Comparison of ENCODE assay signal across 10 cellular contexts in the genomic region with DNA sequence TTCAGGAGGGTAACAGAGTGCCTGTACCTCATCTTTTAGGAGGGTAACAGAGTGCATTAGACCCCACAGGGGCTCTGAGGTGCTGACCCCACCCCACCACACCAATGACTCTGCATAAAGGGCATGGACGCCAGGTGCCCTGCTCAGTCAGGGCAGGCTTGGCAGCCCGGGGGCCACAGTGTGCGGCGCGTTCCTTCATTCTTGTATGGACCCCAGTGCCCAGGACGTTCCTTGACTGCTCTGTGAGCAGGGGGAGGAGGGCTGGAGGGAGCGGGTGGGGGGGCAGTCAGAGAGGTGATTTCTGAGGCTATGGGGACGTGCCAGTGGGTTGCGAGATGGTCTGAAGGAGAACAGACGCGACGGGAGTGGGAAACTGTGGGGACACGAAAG.
DNase-seq lines count a peak whose midpoint lies in the region; ATAC-seq, FAIRE-seq and TF ChIP-seq lines count a peak whose summit lies in the region.
"Had no signal": no experiment of that assay in that cellular context is flagged by ENCODE, and none has a peak within 500 bp of the region (broad histone marks: within the 10 kb centered on the region; RNA-seq: fewer than 3 reads in every experiment).

No MANE protein-coding gene starts in this region.

- no peaks in the 10 kb centered on the region for H3K9me3 ChIP-seq in HepG2 (ENCODE audit: low read length)
- H3K9me3 ChIP-seq in right lobe of liver: no peaks in the 10 kb centered on the region
- no peaks in the 10 kb centered on the region for H3K9me3 ChIP-seq in keratinocyte (ENCODE audit: control insufficient read depth, low read depth, low read length)
- no peaks in the 10 kb centered on the region for H3K9me3 ChIP-seq in MG63
- H3K9me3 ChIP-seq: left lung had no signal

- no peak for TF ChIP-seq POLR2A in HepG2 (IDR thresholded peaks at IDR 0.05; ENCODE audit: insufficient read depth in 1 of 2, low read depth in 2 of 2, low read length in 2 of 2)
- TF ChIP-seq POLR2A in right lobe of liver (IDR thresholded peaks at IDR 0.05): no peak

- H3K4me1 ChIP-seq in HepG2 (ENCODE audit: insufficient read depth, low read length) (peaks cover 13% of the 10 kb centered on the region), right lobe of liver (no peaks in the 10 kb centered on the region), keratinocyte (ENCODE audit: control insufficient read depth, extremely low read depth, insufficient read depth, low read length) (peaks cover 5% of the 10 kb centered on the region)
- H3K4me1 ChIP-seq: left lung had no signal

- peak overlapping the region; percentile 70 for H3K27ac Mint-ChIP-seq in activated naive CD8-positive, alpha-beta T cell treated with anti-CD3 and anti-CD28 coated beads, Interleukin-2, amount 50 U/mL, for 24 hours

- no peaks in the 10 kb centered on the region for H4K20me1 ChIP-seq in HepG2 (ENCODE audit: insufficient read depth, low read length)
- no peaks in the 10 kb centered on the region for H4K20me1 ChIP-seq in keratinocyte (ENCODE audit: control insufficient read depth, extremely low read depth, insufficient read depth, low read length)

- intact Hi-C loops in HepG2 (cut with micrococcal nuclease; ENCODE audit: unreplicated experiment): loop anchor here (1.0 kb wide), 2 partner anchors 312 to 393 kb away; no protein-coding TSS in a partner anchor
- intact Hi-C loops in right lobe of liver (cut with DNase I): no loop called here

- H3K4me1 Mint-ChIP-seq in activated naive CD8-positive, alpha-beta T cell treated with anti-CD3 and anti-CD28 coated beads, Interleukin-2, amount 50 U/mL, for 24 hours: peaks cover 27% of the 10 kb centered on the region

- H3K9ac ChIP-seq in HepG2 (ENCODE audit: insufficient read depth, low read depth, low read length) (no peak overlapping the region), keratinocyte (ENCODE audit: control insufficient read depth, extremely low read depth, insufficient read depth, low read length) (no peak overlapping the region)

- POLR2A ChIA-PET in HepG2 (lab: Yijun Ruan, JAX): no interaction called here

- CTCF ChIA-PET in HepG2 (lab: Yijun Ruan, JAX; ENCODE audit: low intra/inter-chr PET ratio, low total read pairs): no interaction called here

- H2AFZ ChIP-seq in HepG2 (ENCODE audit: low read length) (no peak overlapping the region), keratinocyte (ENCODE audit: control insufficient read depth, low read length) (no peak overlapping the region)

- in situ Hi-C loops in HepG2 (cut with HindIII; ENCODE audit: extremely low pct_ligation_motif_present, low pct_unique_long_range_greater_than_20kb): loop anchor here (5.0 kb wide), 1 partner anchor 311 kb away; no protein-coding TSS in a partner anchor

- peaks cover 2% of the 10 kb centered on the region for H3K27me3 Mint-ChIP-seq in activated naive CD8-positive, alpha-beta T cell treated with anti-CD3 and anti-CD28 coated beads, Interleukin-2, amount 50 U/mL, for 24 hours

- BruUV-seq in HepG2 (replicated peaks; lab: Mats Ljungman, UMichigan): no TSS peak

- H3K9me3 Mint-ChIP-seq in activated naive CD8-positive, alpha-beta T cell treated with anti-CD3 and anti-CD28 coated beads, Interleukin-2, amount 50 U/mL, for 24 hours: no peaks in the 10 kb centered on the region

- dilution Hi-C loops in keratinocyte (cut with MboI; ENCODE audit: extremely low pct_ligation_motif_present, low sequenced_read_pairs): no loop called here

- H3K4me3 ChIP-seq in HepG2 (replicated peaks in 1 of 3; ENCODE audit: insufficient read depth in 1 of 3, low read depth in 2 of 3, low read length in 3 of 3): 0 out of 6 replicates have a peak overlapping the region, but pooled peaks of 1 of the 3 experiments have one; percentile 21
- H3K4me3 ChIP-seq in right lobe of liver: no peak overlapping the region
- no peak overlapping the region for H3K4me3 ChIP-seq in keratinocyte (ENCODE audit: control insufficient read depth in 2 of 3, extremely low read depth in 1 of 3, insufficient read depth in 2 of 3, low read depth in 1 of 3, low read length in 3 of 3)
- H3K4me3 ChIP-seq in MG63: no peak overlapping the region
- H3K4me3 ChIP-seq: left lung had no signal

- TF ChIP-seq RAD21 in HepG2 (CRISPR knock-in tag; IDR thresholded peaks at IDR 0.05): no peak

- no peak for TF ChIP-seq EP300 in HepG2 (IDR thresholded peaks at IDR 0.05; ENCODE audit: low read depth in 2 of 2, low read length in 2 of 2)
- TF ChIP-seq EP300 in HepG2 (CRISPR knock-in tag; IDR thresholded peaks at IDR 0.05; ENCODE audit: borderline replicate concordance): no peak

- ATAC-seq in HepG2: peak; percentile 52
- no peak for ATAC-seq in right lobe of liver
- ATAC-seq in activated naive CD8-positive, alpha-beta T cell treated with anti-CD3 and anti-CD28 coated beads, Interleukin-2, amount 50 U/mL, for 24 hours: no peak
- no peak for ATAC-seq in HG02884 (IDR thresholded peaks at IDR 0.05; ENCODE audit: unreplicated experiment)

- H3K27me3 ChIP-seq in HepG2 (ENCODE audit: control insufficient read depth in 1 of 2, insufficient read depth in 2 of 2, low read length in 2 of 2) (peaks cover 2 to 28% of the 10 kb centered on the region in 2 experiments; a peak in 4 of 5 replicates), right lobe of liver (no peaks in the 10 kb centered on the region), keratinocyte (ENCODE audit: control insufficient read depth, extremely low read depth, insufficient read depth, low read length) (no peaks in the 10 kb centered on the region), MG63 (no peaks in the 10 kb centered on the region)
- H3K27me3 ChIP-seq: left lung had no signal

- H3K36me3 ChIP-seq in HepG2 (replicated peaks in 1 of 2; ENCODE audit: control insufficient read depth in 1 of 2, insufficient read depth in 2 of 2, low read length in 2 of 2): no peaks in the 10 kb centered on the region
- H3K36me3 ChIP-seq in right lobe of liver: no peaks in the 10 kb centered on the region
- H3K36me3 ChIP-seq in keratinocyte (ENCODE audit: control insufficient read depth in 2 of 2, extremely low read depth in 1 of 2, insufficient read depth in 2 of 2, low read length in 2 of 2): no peaks in the 10 kb centered on the region
- no peaks in the 10 kb centered on the region for H3K36me3 ChIP-seq in MG63
- H3K36me3 ChIP-seq: left lung had no signal

- DNase-seq in HepG2 (ENCODE audit: low spot score) (no peak), right lobe of liver (no peak), keratinocyte (ENCODE audit: low read depth, low spot score) (no peak), HuH-7.5 (ENCODE audit: low spot score) (no peak), MG63 (no peak), 8988T (no peak)
- no peak for DNase-seq in activated naive CD8-positive, alpha-beta T cell treated with anti-CD3 and anti-CD28 coated beads, Interleukin-2, amount 50 U/mL, for 24 hours
- DNase-seq: activated CD4-positive, alpha-beta T cell treated with anti-CD3 and anti-CD28 coated beads for 48 hours; left lung had no signal

- no peak for FAIRE-seq in HepG2 (lab: Jason Lieb, UNC)
- FAIRE-seq in keratinocyte (lab: Jason Lieb, UNC): no peak

- H3K27ac ChIP-seq in HepG2 (ENCODE audit: extremely low read length, insufficient read depth, low read length) (no peak overlapping the region), right lobe of liver (no peak overlapping the region), keratinocyte (ENCODE audit: control insufficient read depth, insufficient read depth, low read length) (no peak overlapping the region)
- H3K27ac ChIP-seq: left lung had no signal

- no peaks in the 10 kb centered on the region for H3K36me3 Mint-ChIP-seq in activated naive CD8-positive, alpha-beta T cell treated with anti-CD3 and anti-CD28 coated beads, Interleukin-2, amount 50 U/mL, for 24 hours (ENCODE audit: low read depth)

- WGBS in HepG2 (ENCODE audit: low lambda C conversion rate): 3% methylated on average over 13 of the region's 13 CpGs
- WGBS in right lobe of liver (ENCODE audit: insufficient coverage, low coverage, low lambda C conversion rate, missing lambda C conversion rate): 12% methylated on average over 8 of the region's 13 CpGs

- H3K4me2 ChIP-seq in HepG2 (ENCODE audit: low read depth, low read length) (peak overlapping the region; percentile 23), keratinocyte (ENCODE audit: control insufficient read depth, extremely low read depth, insufficient read depth, low read depth, low read length) (peak overlapping the region; percentile 44)

- TF ChIP-seq CTCF in HepG2 (CRISPR knock-in tag; IDR thresholded peaks at IDR 0.05) (no peak), right lobe of liver (IDR thresholded peaks at IDR 0.05) (no peak), keratinocyte (optimal IDR thresholded peaks at IDR 0.05 in 1 of 3, IDR thresholded peaks at IDR 0.05 in 1 of 3, conservative IDR thresholded peaks at IDR 0.05 in 1 of 3; ENCODE audit: extremely low read depth in 1 of 3, insufficient read depth in 2 of 3, low read length in 3 of 3) (no peak)

- no peaks in the 10 kb centered on the region for H3K9me1 ChIP-seq in keratinocyte (ENCODE audit: control insufficient read depth, extremely low read depth, insufficient read depth, low read length)

- H3K4me3 Mint-ChIP-seq in activated naive CD8-positive, alpha-beta T cell treated with anti-CD3 and anti-CD28 coated beads, Interleukin-2, amount 50 U/mL, for 24 hours: no peak overlapping the region

- H3K79me2 ChIP-seq in HepG2 (ENCODE audit: insufficient read depth, low read length) (no peaks in the 10 kb centered on the region), keratinocyte (ENCODE audit: control insufficient read depth, insufficient read depth, low read length) (no peaks in the 10 kb centered on the region)

TF ChIP-seq in HepG2, 621 proteins besides CTCF, POLR2A, EP300 and RAD21 (continues in another document):
- no peak for TF ChIP-seq ZNF460 (CRISPR knock-in tag; IDR thresholded peaks at IDR 0.05; ENCODE audit: borderline replicate concordance)
- TF ChIP-seq, protein P1, sequence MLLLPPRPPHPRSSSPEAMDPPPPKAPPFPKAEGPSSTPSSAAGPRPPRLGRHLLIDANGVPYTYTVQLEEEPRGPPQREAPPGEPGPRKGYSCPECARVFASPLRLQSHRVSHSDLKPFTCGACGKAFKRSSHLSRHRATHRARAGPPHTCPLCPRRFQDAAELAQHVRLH (CRISPR knock-in tag; IDR thresholded peaks at IDR 0.05; ENCODE audit: borderline replicate concordance, low read depth): no peak
- TF ChIP-seq, protein P2, sequence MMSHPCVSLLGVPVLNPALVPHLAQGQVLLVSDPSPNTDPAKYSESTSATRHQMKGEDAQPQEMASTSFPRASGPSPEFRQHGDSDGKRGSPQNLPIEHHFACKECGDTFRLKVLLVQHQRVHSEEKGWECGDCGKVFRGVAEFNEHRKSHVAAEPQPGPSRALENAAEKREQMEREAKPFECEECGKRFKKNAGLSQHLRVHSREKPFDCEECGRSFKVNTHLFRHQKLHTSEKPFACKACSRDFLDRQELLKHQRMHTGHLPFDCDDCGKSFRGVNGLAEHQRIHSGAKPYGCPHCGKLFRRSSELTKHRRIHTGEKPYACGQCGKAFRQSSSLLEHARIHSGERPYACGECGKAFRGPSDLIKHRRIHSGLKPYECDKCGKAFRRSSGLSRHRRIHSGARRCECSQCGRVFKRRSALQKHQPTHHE (CRISPR knock-in tag; IDR thresholded peaks at IDR 0.05; ENCODE audit: borderline replicate concordance): no peak
